14 cellular contexts compared by ENCODE assay signal in genomic region chr3:48269592-48269991, GRCh38. TPM values are rescaled to one million over a fixed set of nuclear protein-coding genes. Genes with fewer than 3 reads are reported as not detected.
DNase-seq lines count a peak whose midpoint lies in the region; ATAC-seq, FAIRE-seq and TF ChIP-seq lines count a peak whose summit lies in the region.
"Had no signal": no experiment of that assay in that cellular context is flagged by ENCODE, and none has a peak within 500 bp of the region (broad histone marks: within the 10 kb centered on the region; RNA-seq: fewer than 3 reads in every experiment).

No MANE protein-coding gene starts in this region.

- no peak overlapping the region for H3K27ac ChIP-seq in CD8-positive, alpha-beta T cell (ENCODE audit: low read depth, low read length)
- H3K27ac ChIP-seq: heart right ventricle had no signal

- H3K9ac ChIP-seq in adipocyte (ENCODE audit: low read length), result peak overlapping the region; percentile 10

- no peak for DNase-seq in CD8-positive, alpha-beta T cell
- DNase-seq in HTR-8/SVneo (ENCODE audit: insufficient read length, low spot score), result no peak
- no peak for DNase-seq in adipocyte (ENCODE audit: low read depth)
- no peak for DNase-seq in NCI-H1048 (lab: John Stamatoyannopoulos, UW)
- no peak for DNase-seq in EL
- DNase-seq: heart right ventricle had no signal

- no peak for ATAC-seq in CD8-positive, alpha-beta T cell
- no peak for ATAC-seq in GM19452 (IDR thresholded peaks at IDR 0.05; ENCODE audit: unreplicated experiment)

- H3K36me3 ChIP-seq in CD8-positive, alpha-beta T cell (ENCODE audit: insufficient read depth, low read length), result no peaks in the 10 kb centered on the region
- H3K36me3 ChIP-seq in adipocyte (ENCODE audit: control insufficient read depth, insufficient read depth, low read length, severe bottlenecking), result peaks cover 38% of the 10 kb centered on the region

- FAIRE-seq in HTR-8/SVneo (lab: Jason Lieb, UNC), result peak; percentile 65
- FAIRE-seq: colon had no signal

- no peaks in the 10 kb centered on the region for H3K27me3 ChIP-seq in CD8-positive, alpha-beta T cell (ENCODE audit: insufficient read depth, low read length)
- H3K27me3 ChIP-seq in adipocyte (replicated peaks; ENCODE audit: control insufficient read depth, insufficient read depth, low read length), result no peaks in the 10 kb centered on the region
- H3K27me3 ChIP-seq: heart right ventricle had no signal

- intact Hi-C loops in CD8-positive, alpha-beta T cell (cut with DNase I, micrococcal nuclease), result loop anchor here (1.0 to 5.0 kb wide), 4 partner anchors 24 to 287 kb away; partner anchors contain the start of genes NME6 (in 2 of the 2) and PFKFB4 (in 1 of the 2)

- TF ChIP-seq CTCF in CD8-positive, alpha-beta T cell (IDR thresholded peaks at IDR 0.05), result no peak
- no peak for TF ChIP-seq CTCF in nephron (IDR thresholded peaks at IDR 0.05; ENCODE audit: unreplicated experiment in 3 of 3)

- H3K4me1 ChIP-seq in CD8-positive, alpha-beta T cell (ENCODE audit: insufficient read depth, low read length), result peaks cover 16% of the 10 kb centered on the region
- H3K4me1 ChIP-seq in adipocyte (ENCODE audit: control insufficient read depth, insufficient read depth, low read length), result peaks cover 10% of the 10 kb centered on the region

- peaks cover 15% of the 10 kb centered on the region for H3K36me3 Mint-ChIP-seq in CD8-positive, alpha-beta T cell
- H3K36me3 Mint-ChIP-seq in nephron (ENCODE audit: low read depth), result peaks cover 43% of the 10 kb centered on the region

- H3K9me3 Mint-ChIP-seq in CD8-positive, alpha-beta T cell, result no peaks in the 10 kb centered on the region
- H3K9me3 Mint-ChIP-seq in nephron, result no peaks in the 10 kb centered on the region

- H3K4me3 ChIP-seq in CD8-positive, alpha-beta T cell (ENCODE audit: low read depth, low read length), result peak overlapping the region; percentile 32
- H3K4me3 ChIP-seq in adipocyte (ENCODE audit: low read length), result no peak overlapping the region
- H3K4me3 ChIP-seq: heart right ventricle had no signal

- POLR2A ChIA-PET in CD8-positive, alpha-beta T cell (lab: Charles Lee), result interaction anchor here (1.0 to 1.2 kb wide), 3 partner anchors 29 to 171 kb away, joined by 3 to 5 read pairs (median 4); partner anchors contain the start of genes CCDC51, TMA7 and ZNF589

- peak overlapping the region; percentile 75 for H3K4me3 Mint-ChIP-seq in CD8-positive, alpha-beta T cell
- no peak overlapping the region for H3K4me3 Mint-ChIP-seq in nephron

- no peaks in the 10 kb centered on the region for H3K9me3 ChIP-seq in CD8-positive, alpha-beta T cell (ENCODE audit: low read length)
- H3K9me3 ChIP-seq in adipocyte (ENCODE audit: control insufficient read depth, low read length), result no peaks in the 10 kb centered on the region
- H3K9me3 ChIP-seq: heart right ventricle had no signal

- peak overlapping the region; percentile 94 for H3K27ac Mint-ChIP-seq in CD8-positive, alpha-beta T cell
- H3K27ac Mint-ChIP-seq in nephron, result peak overlapping the region; percentile 38 to 75 (median 61)

- no peaks in the 10 kb centered on the region for H3K27me3 Mint-ChIP-seq in CD8-positive, alpha-beta T cell (ENCODE audit: low read depth)
- H3K27me3 Mint-ChIP-seq in nephron (ENCODE audit: low read depth), result no peaks in the 10 kb centered on the region

- CTCF ChIA-PET in CD8-positive, alpha-beta T cell (lab: Charles Lee), result interaction anchor here (0.6 to 16.7 kb wide), 5 partner anchors 10 to 1768 kb away, joined by 3 to 182 read pairs (median 7); partner anchors contain the start of genes CCDC51 and TMA7

- peaks cover 34% of the 10 kb centered on the region for H3K4me1 Mint-ChIP-seq in CD8-positive, alpha-beta T cell (ENCODE audit: low read depth)
- peaks cover 20% of the 10 kb centered on the region for H3K4me1 Mint-ChIP-seq in nephron

RNA-seq across cellular contexts. Expression of gene ZNF589, which starts 28.7 kb away (rescaled TPM):
- total RNA-seq in CD8-positive, alpha-beta T cell, result 10 to 100 TPM; 18.9 to 20.9 TPM

RNA-seq across cellular contexts. Expression of gene NME6, which starts 31.6 kb away (rescaled TPM):
- total RNA-seq in CD8-positive, alpha-beta T cell, result 1 to 10 TPM; 5.2 to 8.7 TPM

RNA-seq across cellular contexts. Expression of gene CAMP, which starts 46.3 kb away (rescaled TPM):
- not detected for total RNA-seq in CD8-positive, alpha-beta T cell
- total RNA-seq: Daoy; esophagus mucosa; kidney epithelial cell; LHCN-M2; T-helper 2 cell treated with Interferon-gamma antibody and Interleukin-4, amounts not matched to agents 100 ng/mL and 5 ng/mL, for 36 hours had no signal
